In the genomic region with DNA sequence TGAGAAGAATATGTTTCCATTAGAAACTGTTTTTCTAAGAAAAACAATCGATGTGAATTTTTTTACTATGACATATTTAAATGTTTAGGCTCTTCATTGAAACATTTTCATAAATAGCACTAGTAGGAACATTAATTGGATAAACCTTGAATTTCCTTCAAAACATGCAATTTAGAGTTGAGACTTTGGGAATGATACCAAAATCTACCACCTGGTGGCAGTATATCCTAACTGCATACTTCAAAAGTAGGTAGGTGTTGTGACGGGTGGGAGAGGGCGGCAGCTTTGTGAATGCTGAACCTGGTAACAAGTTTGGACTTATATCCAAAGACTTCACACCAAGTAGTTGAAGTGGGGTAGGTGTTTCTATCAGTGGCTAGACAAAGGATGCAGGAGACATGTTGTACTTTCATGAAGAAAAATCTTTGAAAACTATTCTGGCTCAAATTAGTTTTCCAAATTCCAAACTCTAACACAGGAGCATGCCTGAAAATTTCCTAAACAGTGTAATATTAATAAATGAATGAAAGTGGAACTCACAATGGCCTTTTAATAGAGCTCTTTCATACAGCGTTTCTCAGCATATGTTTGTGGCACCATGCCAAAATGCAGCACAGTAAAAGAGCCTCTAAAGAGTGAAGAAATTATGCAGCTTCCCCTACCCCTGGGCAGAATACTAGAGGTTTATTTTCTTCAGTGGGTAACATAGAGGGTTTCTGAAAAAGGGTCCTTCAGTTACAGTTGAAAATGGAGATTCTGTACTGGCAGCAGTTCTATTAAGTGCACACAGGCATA, we compare ENCODE assay signal across 1 cellular context.
TF ChIP-seq lines count a peak whose summit lies in the region.

No MANE protein-coding gene starts in this region.

TF ChIP-seq in SK-N-SH treated with all-trans-retinoic acid at 6 μM for 48 hours, 23 proteins besides CTCF, POLR2A, EP300 and RAD21 (continued from another document):
- TF ChIP-seq, protein P1, sequence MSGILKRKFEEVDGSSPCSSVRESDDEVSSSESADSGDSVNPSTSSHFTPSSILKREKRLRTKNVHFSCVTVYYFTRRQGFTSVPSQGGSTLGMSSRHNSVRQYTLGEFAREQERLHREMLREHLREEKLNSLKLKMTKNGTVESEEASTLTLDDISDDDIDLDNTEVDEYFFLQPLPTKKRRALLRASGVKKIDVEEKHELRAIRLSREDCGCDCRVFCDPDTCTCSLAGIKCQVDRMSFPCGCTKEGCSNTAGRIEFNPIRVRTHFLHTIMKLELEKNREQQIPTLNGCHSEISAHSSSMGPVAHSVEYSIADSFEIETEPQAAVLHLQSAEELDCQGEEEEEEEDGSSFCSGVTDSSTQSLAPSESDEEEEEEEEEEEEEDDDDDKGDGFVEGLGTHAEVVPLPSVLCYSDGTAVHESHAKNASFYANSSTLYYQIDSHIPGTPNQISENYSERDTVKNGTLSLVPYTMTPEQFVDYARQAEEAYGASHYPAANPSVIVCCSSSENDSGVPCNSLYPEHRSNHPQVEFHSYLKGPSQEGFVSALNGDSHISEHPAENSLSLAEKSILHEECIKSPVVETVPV (CRISPR knock-in tag; IDR thresholded peaks at IDR 0.05) = no peak
- TF ChIP-seq GLIS3 (CRISPR knock-in tag; IDR thresholded peaks at IDR 0.05) (no peak), RARB (CRISPR knock-in tag; IDR thresholded peaks at IDR 0.05) (no peak), ZFP3 (CRISPR knock-in tag; IDR thresholded peaks at IDR 0.05) (no peak), ZNF565 (CRISPR knock-in tag; conservative IDR thresholded peaks at IDR 0.05; ENCODE audit: low read depth) (no peak)
